Comparison of ENCODE assay signal across 19 cellular contexts in the genomic region with DNA sequence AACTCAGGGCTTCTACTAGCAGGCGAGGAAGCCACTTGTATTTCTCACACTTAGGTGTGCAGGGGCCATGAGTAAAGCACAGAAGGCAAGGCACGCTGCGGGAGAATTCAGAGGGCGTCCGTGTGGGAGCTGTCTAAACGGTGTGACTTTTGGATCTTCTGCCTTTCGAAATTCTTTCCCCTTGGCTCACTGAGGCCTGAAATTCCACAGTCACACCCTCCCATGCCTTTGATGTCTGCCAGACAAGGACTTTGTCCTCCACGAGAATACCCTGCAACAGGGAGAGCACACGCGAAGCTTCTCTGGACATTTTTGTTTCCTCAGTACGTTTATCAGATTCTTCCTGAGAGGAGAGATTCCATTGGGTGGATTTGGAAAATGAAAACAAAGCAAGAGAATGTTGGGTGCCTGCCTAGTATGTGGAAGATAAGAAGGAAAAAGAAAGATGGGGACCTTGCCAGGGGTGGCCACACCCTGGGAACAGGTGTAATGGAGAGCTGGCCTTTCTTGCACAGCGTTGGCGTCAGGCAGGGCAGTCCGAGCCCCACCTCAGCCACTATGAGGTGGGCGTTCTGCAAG.
DNase-seq lines count a peak whose midpoint lies in the region; ATAC-seq and TF ChIP-seq lines count a peak whose summit lies in the region.
"Had no signal": no experiment of that assay in that cellular context is flagged by ENCODE, and none has a peak within 500 bp of the region (broad histone marks: within the 10 kb centered on the region; RNA-seq: fewer than 3 reads in every experiment).

No MANE protein-coding gene starts in this region.

- ATAC-seq in right cardiac atrium = peak; percentile 92 to 93
- no peak for ATAC-seq in GM21423 (IDR thresholded peaks at IDR 0.05; ENCODE audit: unreplicated experiment)
- ATAC-seq in T-cell (replicated peaks in 1 of 4) = no peak

- no peaks in the 10 kb centered on the region for H3K36me3 ChIP-seq in right atrium auricular region
- H3K36me3 ChIP-seq: ovary, upper lobe of left lung had no signal

- peaks cover 3% of the 10 kb centered on the region for H3K4me1 ChIP-seq in right cardiac atrium (ENCODE audit: control insufficient read depth, insufficient read depth, low read length)
- peaks cover 0 to 7% of the 10 kb centered on the region in 2 donors for H3K4me1 ChIP-seq in right atrium auricular region

- H3K4me3 Mint-ChIP-seq in nephron = peak overlapping the region in 2 of 3 experiments; percentile 1 to 6
- no peak overlapping the region for H3K4me3 Mint-ChIP-seq in T-cell
- H3K4me3 Mint-ChIP-seq: activated CD4-positive, alpha-beta T cell treated with anti-CD3 and anti-CD28 coated beads, Interleukin-2, amount 10 ng/mL, durations not matched to agents 24 days and 14 days; activated naive CD8-positive, alpha-beta T cell treated with anti-CD3 and anti-CD28 coated beads for 36 hours; naive B cell; stimulated activated naive CD8-positive, alpha-beta T cell treated with anti-CD3 and anti-CD28 coated beads, Interleukin-15, Interleukin-2, amounts not matched to agents 100 ng/mL and 50 ng/mL, for 24 hours had no signal

- no peaks in the 10 kb centered on the region for H3K9me3 ChIP-seq in right cardiac atrium (ENCODE audit: control insufficient read depth, low read length)
- H3K9me3 ChIP-seq in right atrium auricular region = peaks cover 2 to 13% of the 10 kb centered on the region in 2 donors
- H3K9me3 ChIP-seq: ovary had no signal

- H3K27me3 ChIP-seq in right cardiac atrium (ENCODE audit: control insufficient read depth, insufficient read depth) = no peaks in the 10 kb centered on the region
- no peaks in the 10 kb centered on the region for H3K27me3 ChIP-seq in right atrium auricular region
- H3K27me3 ChIP-seq: ovary, upper lobe of left lung had no signal

- CTCF ChIA-PET in T-cell (lab: Charles Lee) = no interaction called here

- H3K36me3 Mint-ChIP-seq in nephron (ENCODE audit: low read depth) (no peaks in the 10 kb centered on the region), T-cell (no peaks in the 10 kb centered on the region)
- H3K36me3 Mint-ChIP-seq: naive B cell had no signal

- TF ChIP-seq CTCF in right atrium auricular region (IDR thresholded peaks at IDR 0.05) (no peak), nephron (IDR thresholded peaks at IDR 0.05; ENCODE audit: unreplicated experiment in 3 of 3) (no peak)

- 56% methylated on average over 15 of the region's 15 CpGs for WGBS in right cardiac atrium

- POLR2A ChIA-PET in T-cell (lab: Charles Lee) = no interaction called here

- H3K27ac ChIP-seq in right cardiac atrium (ENCODE audit: low read length) (no peak overlapping the region), right atrium auricular region (peak overlapping the region in 1 of 2 donors; percentile 76)
- H3K27ac ChIP-seq: ovary, upper lobe of left lung had no signal

- peak; percentile 24 to 60 (median 57) for DNase-seq in right cardiac atrium
- no peak for DNase-seq in right atrium auricular region (ENCODE audit: low spot score)
- peak; percentile 58 for DNase-seq in kidney glomerular epithelial cell (lab: John Stamatoyannopoulos, UW)
- no peak for DNase-seq in T-cell
- no peak for DNase-seq in C1 segment of cervical spinal cord (lab: John Stamatoyannopoulos, UW)
- DNase-seq in NCI-H1092 (lab: John Stamatoyannopoulos, UW) = no peak
- DNase-seq: activated CD4-positive, alpha-beta T cell treated with anti-CD3 and anti-CD28 coated beads, Interleukin-2, amount 10 ng/mL, durations not matched to agents 24 days and 14 days; activated naive CD8-positive, alpha-beta T cell treated with anti-CD3 and anti-CD28 coated beads for 36 hours; mammary epithelial cell; naive B cell; NCI-H1436; NCI-H774; ovary; stimulated activated CD4-positive, alpha-beta T cell treated with anti-CD3 and anti-CD28 coated beads, Interleukin-4, amount 100 ng/mL, for 1 hour had no signal

- H3K9me3 Mint-ChIP-seq in nephron = peaks cover 12% of the 10 kb centered on the region
- no peaks in the 10 kb centered on the region for H3K9me3 Mint-ChIP-seq in T-cell
- H3K9me3 Mint-ChIP-seq: activated CD4-positive, alpha-beta T cell treated with anti-CD3 and anti-CD28 coated beads, Interleukin-2, amount 10 ng/mL, durations not matched to agents 24 days and 14 days had no signal

- H3K27me3 Mint-ChIP-seq in nephron (ENCODE audit: low read depth) = peaks cover 8% of the 10 kb centered on the region
- H3K27me3 Mint-ChIP-seq in T-cell = peaks cover 29% of the 10 kb centered on the region in 2 donors

- intact Hi-C loops in right cardiac atrium (cut with DNase I) = no loop called here

- H3K4me1 Mint-ChIP-seq in nephron (peaks cover 40% of the 10 kb centered on the region), T-cell (no peaks in the 10 kb centered on the region)
- H3K4me1 Mint-ChIP-seq: activated CD4-positive, alpha-beta T cell treated with anti-CD3 and anti-CD28 coated beads, Interleukin-2, amount 10 ng/mL, durations not matched to agents 24 days and 14 days; activated naive CD8-positive, alpha-beta T cell treated with anti-CD3 and anti-CD28 coated beads for 36 hours; naive B cell had no signal

- H3K4me3 ChIP-seq in right cardiac atrium (ENCODE audit: low read length) (no peak overlapping the region), right atrium auricular region (no peak overlapping the region)
- H3K4me3 ChIP-seq: ovary, smooth muscle cell had no signal

- H3K27ac Mint-ChIP-seq in nephron = peak overlapping the region; percentile 62 to 92 (median 85)
- no peak overlapping the region for H3K27ac Mint-ChIP-seq in T-cell
- H3K27ac Mint-ChIP-seq: activated CD4-positive, alpha-beta T cell treated with anti-CD3 and anti-CD28 coated beads, Interleukin-2, amount 10 ng/mL, durations not matched to agents 24 days and 14 days; activated naive CD8-positive, alpha-beta T cell treated with anti-CD3 and anti-CD28 coated beads for 36 hours; naive B cell; stimulated activated naive CD8-positive, alpha-beta T cell treated with anti-CD3 and anti-CD28 coated beads, Interleukin-15, Interleukin-2, amounts not matched to agents 100 ng/mL and 50 ng/mL, for 24 hours had no signal

Comparison
In these comparisons a context has a peak if more than half of its experiments do, and no peak if none do; other contexts are left out.
1. DNase-seq: peak in right cardiac atrium (3 of 3) and kidney glomerular epithelial cell (single experiment); none in right atrium auricular region (single experiment), T-cell (0 of 34), C1 segment of cervical spinal cord (0 of 14) and NCI-H1092 (single experiment).
2. ATAC-seq: peak in right cardiac atrium (2 of 2); none in GM21423 (single experiment) and T-cell (0 of 4).
3. H3K27ac Mint-ChIP-seq: peak in nephron (3 of 3); none in T-cell (0 of 2).
4. H3K4me3 Mint-ChIP-seq: peak in nephron (2 of 3); none in T-cell (0 of 3).